Comparison of ENCODE assay signal across 12 cellular contexts in the genomic region with DNA sequence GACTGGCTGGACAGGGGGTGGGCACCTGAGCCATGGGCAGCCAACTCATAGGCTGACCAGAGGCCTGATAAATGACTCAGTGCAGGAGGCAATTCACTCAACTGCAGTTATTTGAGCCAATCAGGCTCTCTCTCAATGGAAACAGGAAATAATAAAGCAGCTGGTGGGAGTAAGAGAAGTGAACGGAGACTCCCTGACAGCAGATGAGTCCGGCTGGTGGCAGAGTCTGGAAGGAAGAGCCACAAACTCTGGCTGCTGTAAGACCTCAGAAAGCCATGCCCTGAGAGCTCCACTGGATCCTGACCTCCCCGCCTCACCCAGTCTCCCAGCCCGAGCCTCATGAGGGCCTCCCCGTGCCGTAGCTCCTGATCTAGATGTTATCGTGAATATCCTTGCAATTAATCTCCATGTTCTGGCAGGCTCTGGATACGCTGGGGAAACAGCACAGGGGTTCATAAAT.
DNase-seq lines count a peak whose midpoint lies in the region; ATAC-seq, FAIRE-seq and TF ChIP-seq lines count a peak whose summit lies in the region.
"Had no signal": no experiment of that assay in that cellular context is flagged by ENCODE, and none has a peak within 500 bp of the region (broad histone marks: within the 10 kb centered on the region; RNA-seq: fewer than 3 reads in every experiment).

No MANE protein-coding gene starts in this region.

- H3K36me3 ChIP-seq in pancreas: no peaks in the 10 kb centered on the region

- no peak for FAIRE-seq in pancreas (lab: Jason Lieb, UNC)

- TF ChIP-seq CTCF in coronary artery (IDR thresholded peaks at IDR 0.05): no peak
- TF ChIP-seq CTCF in pancreas (IDR thresholded peaks at IDR 0.05): no peak

- H3K27ac Mint-ChIP-seq in activated CD8-positive, alpha-beta memory T cell treated with anti-CD3 and anti-CD28 coated beads, Interleukin-2, amount 10 ng/mL, durations not matched to agents 7 days and 5 days: no peak overlapping the region

- H3K27me3 ChIP-seq in pancreas: no peaks in the 10 kb centered on the region

- H3K4me1 Mint-ChIP-seq in activated T-cell treated with anti-CD3 and anti-CD28 coated beads, Interleukin-2, amount 50 U/mL, for 4 hours (ENCODE audit: low read depth): no peaks in the 10 kb centered on the region
- no peaks in the 10 kb centered on the region for H3K4me1 Mint-ChIP-seq in activated CD8-positive, alpha-beta memory T cell treated with anti-CD3 and anti-CD28 coated beads, Interleukin-2, amount 10 ng/mL, durations not matched to agents 7 days and 5 days

- intact Hi-C loops in pancreas (cut with DNase I): no loop called here

- H3K27ac ChIP-seq in coronary artery: no peak overlapping the region
- no peak overlapping the region for H3K27ac ChIP-seq in pancreas
- H3K27ac ChIP-seq: SK-N-MC had no signal

- ATAC-seq in GM19351 (IDR thresholded peaks at IDR 0.05; ENCODE audit: unreplicated experiment) (peak; percentile 59), pancreas (peak in 3 of 4 donors; percentile 65 to 73 (median 69)), HG03565 (IDR thresholded peaks at IDR 0.05; ENCODE audit: unreplicated experiment) (no peak)
- ATAC-seq in activated T-cell treated with anti-CD3 and anti-CD28 coated beads, Interleukin-2, amount 50 U/mL, for 4 hours: no peak
- ATAC-seq in activated CD8-positive, alpha-beta memory T cell treated with anti-CD3 and anti-CD28 coated beads, Interleukin-2, amount 10 ng/mL, durations not matched to agents 7 days and 5 days: no peak

- H3K4me1 ChIP-seq in pancreas: no peaks in the 10 kb centered on the region

- no peak overlapping the region for H3K4me3 Mint-ChIP-seq in activated T-cell treated with anti-CD3 and anti-CD28 coated beads, Interleukin-2, amount 50 U/mL, for 4 hours
- no peak overlapping the region for H3K4me3 Mint-ChIP-seq in activated CD8-positive, alpha-beta memory T cell treated with anti-CD3 and anti-CD28 coated beads, Interleukin-2, amount 10 ng/mL, durations not matched to agents 7 days and 5 days

- H3K27me3 Mint-ChIP-seq in activated T-cell treated with anti-CD3 and anti-CD28 coated beads, Interleukin-2, amount 50 U/mL, for 4 hours (ENCODE audit: low read depth): peaks cover 22% of the 10 kb centered on the region
- H3K27me3 Mint-ChIP-seq in activated CD8-positive, alpha-beta memory T cell treated with anti-CD3 and anti-CD28 coated beads, Interleukin-2, amount 10 ng/mL, durations not matched to agents 7 days and 5 days: peaks cover 24% of the 10 kb centered on the region

- 34 to 40% methylated on average over 8 of the region's 8 CpGs for WGBS in pancreas, 2 donors

- H3K9me3 Mint-ChIP-seq in activated T-cell treated with anti-CD3 and anti-CD28 coated beads, Interleukin-2, amount 50 U/mL, for 4 hours: no peaks in the 10 kb centered on the region
- no peaks in the 10 kb centered on the region for H3K9me3 Mint-ChIP-seq in activated CD8-positive, alpha-beta memory T cell treated with anti-CD3 and anti-CD28 coated beads, Interleukin-2, amount 10 ng/mL, durations not matched to agents 7 days and 5 days (ENCODE audit: low read depth)

- H3K4me3 ChIP-seq in coronary artery (no peak overlapping the region), pancreas (no peak overlapping the region)
- H3K4me3 ChIP-seq: SK-N-MC had no signal

- peak; percentile 51 for DNase-seq in NCI-H226
- peak; percentile 57 for DNase-seq in coronary artery (ENCODE audit: low spot score)
- DNase-seq in pancreas: no peak
- DNase-seq in activated T-cell treated with anti-CD3 and anti-CD28 coated beads, Interleukin-2, amount 50 U/mL, for 4 hours: no peak
- DNase-seq in activated CD8-positive, alpha-beta memory T cell treated with anti-CD3 and anti-CD28 coated beads, Interleukin-2, amount 10 ng/mL, durations not matched to agents 7 days and 5 days: no peak
- DNase-seq in DMS53 treated with DMSO at 0.1 percent for 48 hours (lab: John Stamatoyannopoulos, UW; ENCODE audit: unreplicated experiment): no peak
- DNase-seq: activated gamma-delta T cell treated with Interleukin-2 at 50 U/mL for 16 hours; foreskin fibroblast; stimulated activated CD4-positive, alpha-beta T cell treated with anti-CD3 and anti-CD28 coated beads, Interleukin-4, amount 100 ng/mL, for 24 hours had no signal

- no peaks in the 10 kb centered on the region for H3K36me3 Mint-ChIP-seq in activated T-cell treated with anti-CD3 and anti-CD28 coated beads, Interleukin-2, amount 50 U/mL, for 4 hours (ENCODE audit: insufficient read depth)
- H3K36me3 Mint-ChIP-seq in activated CD8-positive, alpha-beta memory T cell treated with anti-CD3 and anti-CD28 coated beads, Interleukin-2, amount 10 ng/mL, durations not matched to agents 7 days and 5 days: no peaks in the 10 kb centered on the region

- H3K9me3 ChIP-seq in pancreas: no peaks in the 10 kb centered on the region

- CTCF ChIA-PET in activated CD8-positive, alpha-beta memory T cell treated with anti-CD3 and anti-CD28 coated beads, Interleukin-2, amount 10 ng/mL, durations not matched to agents 7 days and 5 days (lab: Charles Lee): no interaction called here

Comparison
In these comparisons a context has a peak if more than half of its experiments do, and no peak if none do; other contexts are left out.
1. ATAC-seq: peak in GM19351 (single experiment) and pancreas (3 of 4); none in HG03565 (single experiment), activated T-cell treated with anti-CD3 and anti-CD28 coated beads, Interleukin-2, amount 50 U/mL, for 4 hours (0 of 2) and activated CD8-positive, alpha-beta memory T cell treated with anti-CD3 and anti-CD28 coated beads, Interleukin-2, amount 10 ng/mL, durations not matched to agents 7 days and 5 days (single experiment).
2. DNase-seq: peak in NCI-H226 (single experiment) and coronary artery (single experiment); none in pancreas (0 of 6), activated T-cell treated with anti-CD3 and anti-CD28 coated beads, Interleukin-2, amount 50 U/mL, for 4 hours (single experiment), activated CD8-positive, alpha-beta memory T cell treated with anti-CD3 and anti-CD28 coated beads, Interleukin-2, amount 10 ng/mL, durations not matched to agents 7 days and 5 days (single experiment) and DMS53 treated with DMSO at 0.1 percent for 48 hours (single experiment).